In the genomic region with DNA sequence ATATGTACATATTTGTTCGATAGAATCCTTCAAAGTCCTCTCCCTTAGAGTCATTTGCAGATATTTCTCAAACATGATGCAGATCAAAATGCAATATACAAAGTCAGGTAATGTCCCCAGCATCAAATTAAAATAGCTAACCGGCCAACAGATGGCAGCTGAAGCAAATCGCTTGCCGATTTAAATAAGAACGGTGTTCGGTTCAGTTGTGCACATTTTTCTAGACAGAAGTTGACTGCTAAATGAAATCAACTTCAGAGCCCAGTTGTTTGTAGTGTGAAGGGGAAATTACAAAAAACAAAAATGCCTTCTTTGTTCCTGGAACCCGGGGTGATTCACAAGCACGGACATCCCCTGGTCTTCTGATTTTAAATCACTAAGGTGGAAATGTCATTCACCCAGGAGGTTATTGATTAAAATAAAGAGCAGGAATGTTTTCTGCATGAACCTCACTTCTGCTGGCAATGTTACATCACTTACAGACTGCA, we compare ENCODE assay signal across 12 cellular contexts.
DNase-seq lines count a peak whose midpoint lies in the region; ATAC-seq and TF ChIP-seq lines count a peak whose summit lies in the region.
"Had no signal": no experiment of that assay in that cellular context is flagged by ENCODE, and none has a peak within 500 bp of the region (broad histone marks: within the 10 kb centered on the region; RNA-seq: fewer than 3 reads in every experiment).

No MANE protein-coding gene starts in this region.

- CTCF ChIA-PET in T-cell (lab: Charles Lee) = no interaction called here

- peak overlapping the region; percentile 22 for H3K27ac Mint-ChIP-seq in activated T-cell treated with anti-CD3 and anti-CD28 coated beads, Interleukin-2, amount 50 U/mL, for 24 hours
- peak overlapping the region; percentile 93 for H3K27ac Mint-ChIP-seq in stimulated activated naive B cell treated with anti-CD40 and anti-IgM and Interleukin-4, amounts not matched to agents 10 μg/mL and 1 μg/mL and 100 μg/mL, for 72 hours
- no peak overlapping the region for H3K27ac Mint-ChIP-seq in T-cell
- H3K27ac Mint-ChIP-seq: activated naive CD8-positive, alpha-beta T cell treated with anti-CD3 and anti-CD28 coated beads, Interleukin-2, amount 10 ng/mL, durations not matched to agents 7 days and 5 days had no signal

- H3K4me1 Mint-ChIP-seq in activated T-cell treated with anti-CD3 and anti-CD28 coated beads, Interleukin-2, amount 50 U/mL, for 24 hours (ENCODE audit: low read depth) = peaks cover 19% of the 10 kb centered on the region
- peaks cover 72 to 97% of the 10 kb centered on the region in 2 donors for H3K4me1 Mint-ChIP-seq in stimulated activated naive B cell treated with anti-CD40 and anti-IgM and Interleukin-4, amounts not matched to agents 10 μg/mL and 1 μg/mL and 100 μg/mL, for 72 hours
- peaks cover 9 to 18% (median 12%) of the 10 kb centered on the region in 3 donors for H3K4me1 Mint-ChIP-seq in T-cell

- H3K4me3 Mint-ChIP-seq in activated T-cell treated with anti-CD3 and anti-CD28 coated beads, Interleukin-2, amount 50 U/mL, for 24 hours = no peak overlapping the region
- peak overlapping the region; percentile 63 to 70 for H3K4me3 Mint-ChIP-seq in stimulated activated naive B cell treated with anti-CD40 and anti-IgM and Interleukin-4, amounts not matched to agents 10 μg/mL and 1 μg/mL and 100 μg/mL, for 72 hours
- no peak overlapping the region for H3K4me3 Mint-ChIP-seq in T-cell
- H3K4me3 Mint-ChIP-seq: activated naive CD8-positive, alpha-beta T cell treated with anti-CD3 and anti-CD28 coated beads, Interleukin-2, amount 10 ng/mL, durations not matched to agents 7 days and 5 days had no signal

- no peak overlapping the region for H3K4me3 ChIP-seq in choroid plexus epithelial cell (ENCODE audit: low read depth, low read length)
- H3K4me3 ChIP-seq: heart left ventricle, testis had no signal

- peak; percentile 46 to 55 for ATAC-seq in stimulated activated naive B cell treated with anti-CD40 and anti-IgM and Interleukin-4, amounts not matched to agents 10 μg/mL and 1 μg/mL and 100 μg/mL, for 72 hours (replicated peaks)
- ATAC-seq in T-cell (replicated peaks in 1 of 4) = no peak
- ATAC-seq: heart left ventricle had no signal

- TF ChIP-seq CTCF in choroid plexus epithelial cell (conservative IDR thresholded peaks at IDR 0.05; ENCODE audit: low read depth, low read length) = peak; percentile 40

- H3K27me3 Mint-ChIP-seq in activated T-cell treated with anti-CD3 and anti-CD28 coated beads, Interleukin-2, amount 50 U/mL, for 24 hours = no peaks in the 10 kb centered on the region
- H3K27me3 Mint-ChIP-seq in stimulated activated naive B cell treated with anti-CD40 and anti-IgM and Interleukin-4, amounts not matched to agents 10 μg/mL and 1 μg/mL and 100 μg/mL, for 72 hours = no peaks in the 10 kb centered on the region
- H3K27me3 Mint-ChIP-seq in T-cell = peaks cover 4 to 5% of the 10 kb centered on the region in 2 donors

- DNase-seq in activated T-cell treated with anti-CD3 and anti-CD28 coated beads, Interleukin-2, amount 50 U/mL, for 24 hours = no peak
- no peak for DNase-seq in activated T-cell treated with anti-CD3 and anti-CD28 coated beads, Interleukin-2, amount 50 U/mL, for 1 hour
- DNase-seq in NCI-H524 (lab: John Stamatoyannopoulos, UW) (peak; percentile 33 to 70), choroid plexus epithelial cell (ENCODE audit: low read depth) (peak; percentile 56), DMS79 (lab: John Stamatoyannopoulos, UW) (no peak), T-cell (no peak)
- no peak for DNase-seq in stimulated activated naive B cell treated with anti-CD40 and anti-IgM and Interleukin-4, amounts not matched to agents 10 μg/mL and 1 μg/mL and 100 μg/mL, for 72 hours
- DNase-seq in activated effector memory CD4-positive, alpha-beta T cell treated with anti-CD3 and anti-CD28 coated beads, Interleukin-2, amount 50 U/mL, for 16 hours = no peak
- DNase-seq: activated naive CD8-positive, alpha-beta T cell treated with anti-CD3 and anti-CD28 coated beads, Interleukin-2, amount 10 ng/mL, durations not matched to agents 7 days and 5 days; heart left ventricle; KBM-7; testis had no signal

- H3K36me3 Mint-ChIP-seq in activated T-cell treated with anti-CD3 and anti-CD28 coated beads, Interleukin-2, amount 50 U/mL, for 24 hours (ENCODE audit: low read depth) = no peaks in the 10 kb centered on the region
- H3K36me3 Mint-ChIP-seq in stimulated activated naive B cell treated with anti-CD40 and anti-IgM and Interleukin-4, amounts not matched to agents 10 μg/mL and 1 μg/mL and 100 μg/mL, for 72 hours = peaks cover 6 to 18% of the 10 kb centered on the region in 2 donors
- no peaks in the 10 kb centered on the region for H3K36me3 Mint-ChIP-seq in T-cell
- H3K36me3 Mint-ChIP-seq: activated naive CD8-positive, alpha-beta T cell treated with anti-CD3 and anti-CD28 coated beads, Interleukin-2, amount 10 ng/mL, durations not matched to agents 7 days and 5 days had no signal

- POLR2A ChIA-PET in T-cell (lab: Charles Lee) = no interaction called here

- H3K9me3 Mint-ChIP-seq in activated T-cell treated with anti-CD3 and anti-CD28 coated beads, Interleukin-2, amount 50 U/mL, for 24 hours = no peaks in the 10 kb centered on the region
- no peaks in the 10 kb centered on the region for H3K9me3 Mint-ChIP-seq in stimulated activated naive B cell treated with anti-CD40 and anti-IgM and Interleukin-4, amounts not matched to agents 10 μg/mL and 1 μg/mL and 100 μg/mL, for 72 hours
- H3K9me3 Mint-ChIP-seq in T-cell = no peaks in the 10 kb centered on the region

Comparison
In these comparisons a context has a peak if more than half of its experiments do, and no peak if none do; other contexts are left out.
1. DNase-seq: peak in NCI-H524 (2 of 2) and choroid plexus epithelial cell (single experiment); none in activated T-cell treated with anti-CD3 and anti-CD28 coated beads, Interleukin-2, amount 50 U/mL, for 24 hours (single experiment), activated T-cell treated with anti-CD3 and anti-CD28 coated beads, Interleukin-2, amount 50 U/mL, for 1 hour (single experiment), stimulated activated naive B cell treated with anti-CD40 and anti-IgM and Interleukin-4, amounts not matched to agents 10 μg/mL and 1 μg/mL and 100 μg/mL, for 72 hours (single experiment), DMS79 (single experiment), T-cell (0 of 34) and activated effector memory CD4-positive, alpha-beta T cell treated with anti-CD3 and anti-CD28 coated beads, Interleukin-2, amount 50 U/mL, for 16 hours (single experiment).
2. H3K27ac Mint-ChIP-seq: peak in activated T-cell treated with anti-CD3 and anti-CD28 coated beads, Interleukin-2, amount 50 U/mL, for 24 hours (single experiment) and stimulated activated naive B cell treated with anti-CD40 and anti-IgM and Interleukin-4, amounts not matched to agents 10 μg/mL and 1 μg/mL and 100 μg/mL, for 72 hours (single experiment); none in T-cell (0 of 2).
3. H3K4me3 Mint-ChIP-seq: peak in stimulated activated naive B cell treated with anti-CD40 and anti-IgM and Interleukin-4, amounts not matched to agents 10 μg/mL and 1 μg/mL and 100 μg/mL, for 72 hours (2 of 2); none in activated T-cell treated with anti-CD3 and anti-CD28 coated beads, Interleukin-2, amount 50 U/mL, for 24 hours (single experiment) and T-cell (0 of 3).
4. ATAC-seq: peak in stimulated activated naive B cell treated with anti-CD40 and anti-IgM and Interleukin-4, amounts not matched to agents 10 μg/mL and 1 μg/mL and 100 μg/mL, for 72 hours (2 of 2); none in T-cell (0 of 4).